1 cellular context compared by ENCODE assay signal in the genomic region with DNA sequence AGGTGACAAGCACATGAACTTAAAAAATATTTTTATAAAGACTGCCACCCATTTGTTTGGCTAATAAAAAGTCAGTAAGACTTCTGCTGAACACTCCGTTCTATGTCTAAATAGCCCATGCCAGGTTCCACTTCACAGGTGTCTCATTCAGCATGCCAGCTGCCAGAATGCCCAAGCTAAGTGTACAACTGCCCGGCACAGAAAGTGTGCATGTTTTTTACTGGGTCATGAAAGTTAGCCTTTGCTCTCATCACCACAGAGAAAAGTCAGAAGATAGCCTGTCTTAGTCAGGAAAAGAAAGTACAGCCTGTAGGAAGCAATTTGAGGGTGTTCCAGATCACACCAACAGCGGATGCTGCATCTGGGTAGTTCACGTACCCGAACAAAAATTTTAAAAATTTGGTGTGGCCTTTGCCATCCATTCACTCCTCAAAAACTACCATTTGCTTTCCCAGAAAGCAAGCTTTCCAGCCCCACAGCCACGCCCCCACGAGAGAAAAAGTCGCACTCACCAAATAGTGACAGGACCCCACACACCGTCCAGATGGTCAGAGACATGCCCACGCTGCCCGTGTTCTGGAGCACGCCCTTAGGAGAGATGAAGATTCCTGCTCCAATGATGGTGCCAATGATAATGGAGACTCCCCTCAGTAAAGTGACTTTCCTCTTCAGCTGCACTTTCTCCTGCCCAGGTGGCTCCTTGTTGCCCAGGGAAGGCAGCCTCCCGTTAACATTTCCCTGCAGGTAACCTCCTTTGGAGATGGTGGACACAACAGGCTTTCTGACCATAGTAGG.
TF ChIP-seq lines count a peak whose summit lies in the region.

No MANE protein-coding gene starts in this region.

TF ChIP-seq in HepG2, 621 proteins besides CTCF, POLR2A, EP300 and RAD21 (continued from another document and continues in another):
- TF ChIP-seq, protein P1, sequence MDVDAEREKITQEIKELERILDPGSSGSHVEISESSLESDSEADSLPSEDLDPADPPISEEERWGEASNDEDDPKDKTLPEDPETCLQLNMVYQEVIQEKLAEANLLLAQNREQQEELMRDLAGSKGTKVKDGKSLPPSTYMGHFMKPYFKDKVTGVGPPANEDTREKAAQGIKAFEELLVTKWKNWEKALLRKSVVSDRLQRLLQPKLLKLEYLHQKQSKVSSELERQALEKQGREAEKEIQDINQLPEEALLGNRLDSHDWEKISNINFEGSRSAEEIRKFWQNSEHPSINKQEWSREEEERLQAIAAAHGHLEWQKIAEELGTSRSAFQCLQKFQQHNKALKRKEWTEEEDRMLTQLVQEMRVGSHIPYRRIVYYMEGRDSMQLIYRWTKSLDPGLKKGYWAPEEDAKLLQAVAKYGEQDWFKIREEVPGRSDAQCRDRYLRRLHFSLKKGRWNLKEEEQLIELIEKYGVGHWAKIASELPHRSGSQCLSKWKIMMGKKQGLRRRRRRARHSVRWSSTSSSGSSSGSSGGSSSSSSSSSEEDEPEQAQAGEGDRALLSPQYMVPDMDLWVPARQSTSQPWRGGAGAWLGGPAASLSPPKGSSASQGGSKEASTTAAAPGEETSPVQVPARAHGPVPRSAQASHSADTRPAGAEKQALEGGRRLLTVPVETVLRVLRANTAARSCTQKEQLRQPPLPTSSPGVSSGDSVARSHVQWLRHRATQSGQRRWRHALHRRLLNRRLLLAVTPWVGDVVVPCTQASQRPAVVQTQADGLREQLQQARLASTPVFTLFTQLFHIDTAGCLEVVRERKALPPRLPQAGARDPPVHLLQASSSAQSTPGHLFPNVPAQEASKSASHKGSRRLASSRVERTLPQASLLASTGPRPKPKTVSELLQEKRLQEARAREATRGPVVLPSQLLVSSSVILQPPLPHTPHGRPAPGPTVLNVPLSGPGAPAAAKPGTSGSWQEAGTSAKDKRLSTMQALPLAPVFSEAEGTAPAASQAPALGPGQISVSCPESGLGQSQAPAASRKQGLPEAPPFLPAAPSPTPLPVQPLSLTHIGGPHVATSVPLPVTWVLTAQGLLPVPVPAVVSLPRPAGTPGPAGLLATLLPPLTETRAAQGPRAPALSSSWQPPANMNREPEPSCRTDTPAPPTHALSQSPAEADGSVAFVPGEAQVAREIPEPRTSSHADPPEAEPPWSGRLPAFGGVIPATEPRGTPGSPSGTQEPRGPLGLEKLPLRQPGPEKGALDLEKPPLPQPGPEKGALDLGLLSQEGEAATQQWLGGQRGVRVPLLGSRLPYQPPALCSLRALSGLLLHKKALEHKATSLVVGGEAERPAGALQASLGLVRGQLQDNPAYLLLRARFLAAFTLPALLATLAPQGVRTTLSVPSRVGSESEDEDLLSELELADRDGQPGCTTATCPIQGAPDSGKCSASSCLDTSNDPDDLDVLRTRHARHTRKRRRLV (CRISPR knock-in tag; IDR thresholded peaks at IDR 0.05): peak; percentile 70; the same call in 1 of the 2 replicates
- no peak for TF ChIP-seq ZNF251 (CRISPR knock-in tag; IDR thresholded peaks at IDR 0.05)
- no peak for TF ChIP-seq MIER2 (CRISPR knock-in tag; IDR thresholded peaks at IDR 0.05)
- peak; percentile 19 for TF ChIP-seq POLR2AphosphoS5 (IDR thresholded peaks at IDR 0.05; ENCODE audit: low read depth, low read length)
- TF ChIP-seq, protein P2, sequence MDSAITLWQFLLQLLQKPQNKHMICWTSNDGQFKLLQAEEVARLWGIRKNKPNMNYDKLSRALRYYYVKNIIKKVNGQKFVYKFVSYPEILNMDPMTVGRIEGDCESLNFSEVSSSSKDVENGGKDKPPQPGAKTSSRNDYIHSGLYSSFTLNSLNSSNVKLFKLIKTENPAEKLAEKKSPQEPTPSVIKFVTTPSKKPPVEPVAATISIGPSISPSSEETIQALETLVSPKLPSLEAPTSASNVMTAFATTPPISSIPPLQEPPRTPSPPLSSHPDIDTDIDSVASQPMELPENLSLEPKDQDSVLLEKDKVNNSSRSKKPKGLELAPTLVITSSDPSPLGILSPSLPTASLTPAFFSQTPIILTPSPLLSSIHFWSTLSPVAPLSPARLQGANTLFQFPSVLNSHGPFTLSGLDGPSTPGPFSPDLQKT (CRISPR knock-in tag; IDR thresholded peaks at IDR 0.05; ENCODE audit: borderline replicate concordance): no peak
- TF ChIP-seq NONO (IDR thresholded peaks at IDR 0.05): no peak
- TF ChIP-seq NONO (CRISPR knock-in tag; conservative IDR thresholded peaks at IDR 0.05): peak; percentile 36; the same call in 1 of the 2 replicates
- 0 out of 2 replicates have a peak, but pooled peaks have one; percentile 46 for TF ChIP-seq KMT2B (CRISPR knock-in tag; IDR thresholded peaks at IDR 0.05)
- TF ChIP-seq TCF12 (IDR thresholded peaks at IDR 0.05): no peak
- no peak for TF ChIP-seq TCF12 (CRISPR knock-in tag; IDR thresholded peaks at IDR 0.05)
- TF ChIP-seq SAP130 (CRISPR knock-in tag; IDR thresholded peaks at IDR 0.05; ENCODE audit: low read depth): peak; percentile 34
- no peak for TF ChIP-seq ISL2 (CRISPR knock-in tag; IDR thresholded peaks at IDR 0.05)
- TF ChIP-seq HIVEP1 (CRISPR knock-in tag; IDR thresholded peaks at IDR 0.05): peak; percentile 45; the same call in 1 of the 2 replicates
- TF ChIP-seq ZNF883 (CRISPR knock-in tag; IDR thresholded peaks at IDR 0.05; ENCODE audit: not compliant biosample characterization): no peak
- TF ChIP-seq YEATS2 (CRISPR knock-in tag; IDR thresholded peaks at IDR 0.05; ENCODE audit: borderline replicate concordance): no peak
- TF ChIP-seq ZSCAN9 (CRISPR knock-in tag; IDR thresholded peaks at IDR 0.05; ENCODE audit: borderline replicate concordance): no peak
- TF ChIP-seq GABPB1 (CRISPR knock-in tag; IDR thresholded peaks at IDR 0.05): 0 out of 2 replicates have a peak, but pooled peaks have one; percentile 12
- TF ChIP-seq, protein P3, sequence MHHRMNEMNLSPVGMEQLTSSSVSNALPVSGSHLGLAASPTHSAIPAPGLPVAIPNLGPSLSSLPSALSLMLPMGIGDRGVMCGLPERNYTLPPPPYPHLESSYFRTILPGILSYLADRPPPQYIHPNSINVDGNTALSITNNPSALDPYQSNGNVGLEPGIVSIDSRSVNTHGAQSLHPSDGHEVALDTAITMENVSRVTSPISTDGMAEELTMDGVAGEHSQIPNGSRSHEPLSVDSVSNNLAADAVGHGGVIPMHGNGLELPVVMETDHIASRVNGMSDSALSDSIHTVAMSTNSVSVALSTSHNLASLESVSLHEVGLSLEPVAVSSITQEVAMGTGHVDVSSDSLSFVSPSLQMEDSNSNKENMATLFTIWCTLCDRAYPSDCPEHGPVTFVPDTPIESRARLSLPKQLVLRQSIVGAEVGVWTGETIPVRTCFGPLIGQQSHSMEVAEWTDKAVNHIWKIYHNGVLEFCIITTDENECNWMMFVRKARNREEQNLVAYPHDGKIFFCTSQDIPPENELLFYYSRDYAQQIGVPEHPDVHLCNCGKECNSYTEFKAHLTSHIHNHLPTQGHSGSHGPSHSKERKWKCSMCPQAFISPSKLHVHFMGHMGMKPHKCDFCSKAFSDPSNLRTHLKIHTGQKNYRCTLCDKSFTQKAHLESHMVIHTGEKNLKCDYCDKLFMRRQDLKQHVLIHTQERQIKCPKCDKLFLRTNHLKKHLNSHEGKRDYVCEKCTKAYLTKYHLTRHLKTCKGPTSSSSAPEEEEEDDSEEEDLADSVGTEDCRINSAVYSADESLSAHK (CRISPR knock-in tag; IDR thresholded peaks at IDR 0.05; ENCODE audit: borderline replicate concordance): no peak
- no peak for TF ChIP-seq TP53 (CRISPR knock-in tag; conservative IDR thresholded peaks at IDR 0.05)
- no peak for TF ChIP-seq ZNF549 (CRISPR knock-in tag; IDR thresholded peaks at IDR 0.05)
- TF ChIP-seq, protein P4, sequence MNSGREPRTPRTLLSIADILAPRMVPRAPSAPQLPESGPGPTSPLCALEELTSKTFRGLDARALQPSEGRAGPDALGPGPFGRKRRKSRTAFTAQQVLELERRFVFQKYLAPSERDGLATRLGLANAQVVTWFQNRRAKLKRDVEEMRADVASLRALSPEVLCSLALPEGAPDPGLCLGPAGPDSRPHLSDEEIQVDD (CRISPR knock-in tag; IDR thresholded peaks at IDR 0.05; ENCODE audit: borderline replicate concordance): no peak
- TF ChIP-seq, protein P5, sequence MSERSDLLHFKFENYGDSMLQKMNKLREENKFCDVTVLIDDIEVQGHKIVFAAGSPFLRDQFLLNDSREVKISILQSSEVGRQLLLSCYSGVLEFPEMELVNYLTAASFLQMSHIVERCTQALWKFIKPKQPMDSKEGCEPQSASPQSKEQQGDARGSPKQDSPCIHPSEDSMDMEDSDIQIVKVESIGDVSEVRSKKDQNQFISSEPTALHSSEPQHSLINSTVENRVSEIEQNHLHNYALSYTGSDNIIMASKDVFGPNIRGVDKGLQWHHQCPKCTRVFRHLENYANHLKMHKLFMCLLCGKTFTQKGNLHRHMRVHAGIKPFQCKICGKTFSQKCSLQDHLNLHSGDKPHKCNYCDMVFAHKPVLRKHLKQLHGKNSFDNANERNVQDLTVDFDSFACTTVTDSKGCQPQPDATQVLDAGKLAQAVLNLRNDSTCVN (CRISPR knock-in tag; IDR thresholded peaks at IDR 0.05; ENCODE audit: borderline replicate concordance): no peak
- no peak for TF ChIP-seq ZMYM4 (CRISPR knock-in tag; IDR thresholded peaks at IDR 0.05)
- TF ChIP-seq, protein P6, sequence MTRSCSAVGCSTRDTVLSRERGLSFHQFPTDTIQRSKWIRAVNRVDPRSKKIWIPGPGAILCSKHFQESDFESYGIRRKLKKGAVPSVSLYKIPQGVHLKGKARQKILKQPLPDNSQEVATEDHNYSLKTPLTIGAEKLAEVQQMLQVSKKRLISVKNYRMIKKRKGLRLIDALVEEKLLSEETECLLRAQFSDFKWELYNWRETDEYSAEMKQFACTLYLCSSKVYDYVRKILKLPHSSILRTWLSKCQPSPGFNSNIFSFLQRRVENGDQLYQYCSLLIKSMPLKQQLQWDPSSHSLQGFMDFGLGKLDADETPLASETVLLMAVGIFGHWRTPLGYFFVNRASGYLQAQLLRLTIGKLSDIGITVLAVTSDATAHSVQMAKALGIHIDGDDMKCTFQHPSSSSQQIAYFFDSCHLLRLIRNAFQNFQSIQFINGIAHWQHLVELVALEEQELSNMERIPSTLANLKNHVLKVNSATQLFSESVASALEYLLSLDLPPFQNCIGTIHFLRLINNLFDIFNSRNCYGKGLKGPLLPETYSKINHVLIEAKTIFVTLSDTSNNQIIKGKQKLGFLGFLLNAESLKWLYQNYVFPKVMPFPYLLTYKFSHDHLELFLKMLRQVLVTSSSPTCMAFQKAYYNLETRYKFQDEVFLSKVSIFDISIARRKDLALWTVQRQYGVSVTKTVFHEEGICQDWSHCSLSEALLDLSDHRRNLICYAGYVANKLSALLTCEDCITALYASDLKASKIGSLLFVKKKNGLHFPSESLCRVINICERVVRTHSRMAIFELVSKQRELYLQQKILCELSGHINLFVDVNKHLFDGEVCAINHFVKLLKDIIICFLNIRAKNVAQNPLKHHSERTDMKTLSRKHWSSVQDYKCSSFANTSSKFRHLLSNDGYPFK (CRISPR knock-in tag; IDR thresholded peaks at IDR 0.05; ENCODE audit: borderline replicate concordance): no peak
- TF ChIP-seq CBX5 (CRISPR knock-in tag; IDR thresholded peaks at IDR 0.05; ENCODE audit: borderline replicate concordance): 0 out of 2 replicates have a peak, but pooled peaks have one; percentile 11
- TF ChIP-seq, protein P7, sequence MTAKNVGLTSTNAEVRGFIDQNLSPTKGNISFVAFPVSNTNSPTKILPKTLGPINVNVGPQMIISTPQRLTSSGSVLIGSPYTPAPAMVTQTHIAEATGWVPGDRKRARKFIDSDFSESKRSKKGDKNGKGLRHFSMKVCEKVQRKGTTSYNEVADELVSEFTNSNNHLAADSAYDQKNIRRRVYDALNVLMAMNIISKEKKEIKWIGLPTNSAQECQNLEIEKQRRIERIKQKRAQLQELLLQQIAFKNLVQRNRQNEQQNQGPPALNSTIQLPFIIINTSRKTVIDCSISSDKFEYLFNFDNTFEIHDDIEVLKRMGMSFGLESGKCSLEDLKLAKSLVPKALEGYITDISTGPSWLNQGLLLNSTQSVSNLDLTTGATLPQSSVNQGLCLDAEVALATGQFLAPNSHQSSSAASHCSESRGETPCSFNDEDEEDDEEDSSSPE (CRISPR knock-in tag; IDR thresholded peaks at IDR 0.05): 0 out of 2 replicates have a peak, but pooled peaks have one; percentile 10
- TF ChIP-seq MAF1 (CRISPR knock-in tag; IDR thresholded peaks at IDR 0.05; ENCODE audit: borderline replicate concordance): no peak
- TF ChIP-seq ZBTB1 (CRISPR knock-in tag; IDR thresholded peaks at IDR 0.05; ENCODE audit: borderline replicate concordance): no peak
- TF ChIP-seq HHEX (CRISPR knock-in tag; IDR thresholded peaks at IDR 0.05): no peak
- TF ChIP-seq NAIF1 (CRISPR knock-in tag; IDR thresholded peaks at IDR 0.05; ENCODE audit: borderline replicate concordance): no peak
- TF ChIP-seq, protein P8, sequence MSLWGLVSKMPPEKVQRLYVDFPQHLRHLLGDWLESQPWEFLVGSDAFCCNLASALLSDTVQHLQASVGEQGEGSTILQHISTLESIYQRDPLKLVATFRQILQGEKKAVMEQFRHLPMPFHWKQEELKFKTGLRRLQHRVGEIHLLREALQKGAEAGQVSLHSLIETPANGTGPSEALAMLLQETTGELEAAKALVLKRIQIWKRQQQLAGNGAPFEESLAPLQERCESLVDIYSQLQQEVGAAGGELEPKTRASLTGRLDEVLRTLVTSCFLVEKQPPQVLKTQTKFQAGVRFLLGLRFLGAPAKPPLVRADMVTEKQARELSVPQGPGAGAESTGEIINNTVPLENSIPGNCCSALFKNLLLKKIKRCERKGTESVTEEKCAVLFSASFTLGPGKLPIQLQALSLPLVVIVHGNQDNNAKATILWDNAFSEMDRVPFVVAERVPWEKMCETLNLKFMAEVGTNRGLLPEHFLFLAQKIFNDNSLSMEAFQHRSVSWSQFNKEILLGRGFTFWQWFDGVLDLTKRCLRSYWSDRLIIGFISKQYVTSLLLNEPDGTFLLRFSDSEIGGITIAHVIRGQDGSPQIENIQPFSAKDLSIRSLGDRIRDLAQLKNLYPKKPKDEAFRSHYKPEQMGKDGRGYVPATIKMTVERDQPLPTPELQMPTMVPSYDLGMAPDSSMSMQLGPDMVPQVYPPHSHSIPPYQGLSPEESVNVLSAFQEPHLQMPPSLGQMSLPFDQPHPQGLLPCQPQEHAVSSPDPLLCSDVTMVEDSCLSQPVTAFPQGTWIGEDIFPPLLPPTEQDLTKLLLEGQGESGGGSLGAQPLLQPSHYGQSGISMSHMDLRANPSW (CRISPR knock-in tag; IDR thresholded peaks at IDR 0.05; ENCODE audit: borderline replicate concordance): no peak
- TF ChIP-seq SSRP1 (CRISPR knock-in tag; IDR thresholded peaks at IDR 0.05): peak; percentile 94; the same call in 1 of the 2 replicates
- TF ChIP-seq SNAPC2 (CRISPR knock-in tag; IDR thresholded peaks at IDR 0.05): peak; percentile 64; the same call in 1 of the 2 replicates
- TF ChIP-seq FOXC1 (CRISPR knock-in tag; IDR thresholded peaks at IDR 0.05; ENCODE audit: borderline replicate concordance): no peak
- no peak for TF ChIP-seq MEIS1 (CRISPR knock-in tag; IDR thresholded peaks at IDR 0.05; ENCODE audit: borderline replicate concordance)
- TF ChIP-seq NRL (CRISPR knock-in tag; IDR thresholded peaks at IDR 0.05; ENCODE audit: borderline replicate concordance): no peak
- TF ChIP-seq RBFOX2 (IDR thresholded peaks at IDR 0.05; ENCODE audit: low read depth, low read length): peak; percentile 80
- TF ChIP-seq ZNF672 (CRISPR knock-in tag; IDR thresholded peaks at IDR 0.05): no peak
- no peak for TF ChIP-seq FOXO1 (CRISPR knock-in tag; IDR thresholded peaks at IDR 0.05)
- TF ChIP-seq, protein P9, sequence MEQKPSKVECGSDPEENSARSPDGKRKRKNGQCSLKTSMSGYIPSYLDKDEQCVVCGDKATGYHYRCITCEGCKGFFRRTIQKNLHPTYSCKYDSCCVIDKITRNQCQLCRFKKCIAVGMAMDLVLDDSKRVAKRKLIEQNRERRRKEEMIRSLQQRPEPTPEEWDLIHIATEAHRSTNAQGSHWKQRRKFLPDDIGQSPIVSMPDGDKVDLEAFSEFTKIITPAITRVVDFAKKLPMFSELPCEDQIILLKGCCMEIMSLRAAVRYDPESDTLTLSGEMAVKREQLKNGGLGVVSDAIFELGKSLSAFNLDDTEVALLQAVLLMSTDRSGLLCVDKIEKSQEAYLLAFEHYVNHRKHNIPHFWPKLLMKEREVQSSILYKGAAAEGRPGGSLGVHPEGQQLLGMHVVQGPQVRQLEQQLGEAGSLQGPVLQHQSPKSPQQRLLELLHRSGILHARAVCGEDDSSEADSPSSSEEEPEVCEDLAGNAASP (CRISPR knock-in tag; IDR thresholded peaks at IDR 0.05; ENCODE audit: borderline replicate concordance): no peak
